In genomic region chr6:89117285-89118108, GRCh38 we compare ENCODE assay signal across 8 cellular contexts. TPM values are rescaled to one million over a fixed set of nuclear protein-coding genes. Genes with fewer than 3 reads are reported as not detected.
A peak's percentile ranks its signal among the peaks of the same experiment; 100 is the strongest.
DNase-seq lines count a peak whose midpoint lies in the region; ATAC-seq and TF ChIP-seq lines count a peak whose summit lies in the region.

TSS of gene SRSF12 (minus strand) at chr6:89118071. CDS start at chr6:89117887, 184 bp downstream.

- H3K4me3 ChIP-seq in rectal smooth muscle tissue (ENCODE audit: low read length): peak within 1 kb of the TSS; percentile 72

- peak within 1 kb of the TSS; percentile 38 for H3K27ac Mint-ChIP-seq in activated naive CD8-positive, alpha-beta T cell

- peak within 1 kb of the TSS; percentile 56 for H3K9ac ChIP-seq in rectal smooth muscle tissue (ENCODE audit: low read length)

- peaks cover 11% of the 10 kb centered on the region for H3K4me1 Mint-ChIP-seq in activated naive CD8-positive, alpha-beta T cell (ENCODE audit: low read depth)

- peak; percentile 10; the same call in 1 of the 2 replicates for TF ChIP-seq CTCF in 22Rv1 (IDR thresholded peaks at IDR 0.05)

- intact Hi-C loops in left cardiac atrium (cut with DNase I): loop anchor here in 1 of 2 donors (10.0 kb wide), 1 partner anchor 133 kb away; no protein-coding TSS in a partner anchor

- H3K36me3 ChIP-seq in rectal smooth muscle tissue (ENCODE audit: control insufficient read depth, insufficient read depth, low read length): no peaks in the 10 kb centered on the region

- H3K4me1 ChIP-seq in rectal smooth muscle tissue (ENCODE audit: control insufficient read depth, insufficient read depth, low read length): peaks cover 3% of the 10 kb centered on the region

- no peaks in the 10 kb centered on the region for H3K27me3 ChIP-seq in rectal smooth muscle tissue (ENCODE audit: control insufficient read depth, insufficient read depth, low read length)

- no peaks in the 10 kb centered on the region for H3K9me3 Mint-ChIP-seq in activated naive CD8-positive, alpha-beta T cell (ENCODE audit: low read depth)

- peaks cover 10% of the 10 kb centered on the region for H3K27me3 Mint-ChIP-seq in activated naive CD8-positive, alpha-beta T cell

- H3K27ac ChIP-seq in 22Rv1: no peak within 1 kb of the TSS
- H3K27ac ChIP-seq in rectal smooth muscle tissue (ENCODE audit: low read depth, low read length): peak within 1 kb of the TSS; percentile 32

- DNase-seq in RPMI7951 (ENCODE audit: low read depth) (peak; percentile 9), left cardiac atrium (peak; percentile 47), NCI-H2029 treated with DMSO at 0.1 percent for 48 hours (lab: John Stamatoyannopoulos, UW) (no peak)

- ATAC-seq in GM18511 (IDR thresholded peaks at IDR 0.05; ENCODE audit: unreplicated experiment): peak; percentile 79
- peak; percentile 77 for ATAC-seq in HG03103 (IDR thresholded peaks at IDR 0.05; ENCODE audit: low read depth, unreplicated experiment)
- ATAC-seq in left cardiac atrium: peak; percentile 85 to 93

- H3K4me3 Mint-ChIP-seq in activated naive CD8-positive, alpha-beta T cell: peak within 1 kb of the TSS; percentile 83

- no peaks in the 10 kb centered on the region for H3K36me3 Mint-ChIP-seq in activated naive CD8-positive, alpha-beta T cell

RNA-seq across cellular contexts. Expression of gene SRSF12, which starts in this region (rescaled TPM):
- not detected in 2 replicates for total RNA-seq in RPMI7951 (2014; rRNA removed; shearing (Covaris generic))
- total RNA-seq in left cardiac atrium: under 1 TPM; 0.09 to 0.65 TPM

Comparison
In these comparisons a context has a peak if more than half of its experiments do, and no peak if none do; other contexts are left out.
1. Peak in DNase-seq in RPMI7951; RNA of the gene not detected or under 1 TPM.
2. Peak in DNase-seq and ATAC-seq in left cardiac atrium; RNA of the gene not detected or under 1 TPM.